ENCODE assay signal across 9 cellular contexts in the genomic region with DNA sequence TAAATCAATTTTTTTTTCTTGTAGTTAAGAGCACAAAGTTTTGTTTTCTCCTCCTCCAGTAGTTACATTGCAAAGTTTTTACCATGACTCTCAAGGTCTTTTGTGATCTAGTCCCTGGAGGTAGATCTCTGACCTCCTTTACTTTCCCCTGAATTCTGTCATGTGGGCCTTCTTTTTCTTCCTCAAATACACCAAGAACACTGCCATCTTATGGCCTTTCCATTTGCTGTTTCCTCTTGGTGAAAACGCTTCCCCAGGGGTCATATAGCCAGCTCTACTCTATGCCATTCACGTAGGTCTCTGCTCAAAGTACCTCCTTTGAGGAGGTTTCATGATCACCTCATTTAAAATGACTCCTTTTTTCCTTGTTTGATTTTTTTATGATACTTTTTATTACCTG. TPM values are rescaled to one million over a fixed set of nuclear protein-coding genes. Genes with fewer than 3 reads are reported as not detected.
DNase-seq lines count a peak whose midpoint lies in the region; ATAC-seq and TF ChIP-seq lines count a peak whose summit lies in the region.
"Had no signal": no experiment of that assay in that cellular context is flagged by ENCODE, and none has a peak within 500 bp of the region (broad histone marks: within the 10 kb centered on the region; RNA-seq: fewer than 3 reads in every experiment).

No MANE protein-coding gene starts in this region.

- H3K27me3 ChIP-seq in BE2C = no peaks in the 10 kb centered on the region
- no peaks in the 10 kb centered on the region for H3K27me3 ChIP-seq in foreskin keratinocyte

- peak overlapping the region; percentile 57 for H3K27ac Mint-ChIP-seq in T-helper 17 cell

- H3K4me3 Mint-ChIP-seq in T-helper 17 cell = no peak overlapping the region

- no peak for DNase-seq in BE2C
- DNase-seq in ELR (ENCODE audit: low read depth) = peak; percentile 29
- no peak for DNase-seq in T-helper 17 cell
- DNase-seq in foreskin keratinocyte = no peak
- no peak for DNase-seq in activated gamma-delta T cell (lab: John Stamatoyannopoulos, UW)
- DNase-seq: cortex of kidney had no signal

- no peaks in the 10 kb centered on the region for H3K9me3 ChIP-seq in BE2C
- no peaks in the 10 kb centered on the region for H3K9me3 ChIP-seq in T-helper 17 cell (ENCODE audit: control insufficient read depth, low read length, poor library complexity, severe bottlenecking)

- H3K27ac ChIP-seq in foreskin keratinocyte = no peak overlapping the region

- H3K4me1 ChIP-seq in BE2C (peaks cover 2% of the 10 kb centered on the region; the same call in 1 of the 2 replicates), foreskin keratinocyte (peaks cover 4% of the 10 kb centered on the region)

- H3K36me3 Mint-ChIP-seq in T-helper 17 cell (ENCODE audit: low read depth) = peaks cover 8% of the 10 kb centered on the region

- no peak for ATAC-seq in T-helper 17 cell
- ATAC-seq in foreskin keratinocyte = no peak
- ATAC-seq in HG03565 (IDR thresholded peaks at IDR 0.05; ENCODE audit: unreplicated experiment) = no peak
- ATAC-seq in HG02678 (IDR thresholded peaks at IDR 0.05; ENCODE audit: unreplicated experiment) = no peak
- ATAC-seq in HG02610 (IDR thresholded peaks at IDR 0.05; ENCODE audit: unreplicated experiment) = no peak

- peaks cover 30% of the 10 kb centered on the region for H3K4me1 Mint-ChIP-seq in T-helper 17 cell

- peaks cover 46% of the 10 kb centered on the region for H3K36me3 ChIP-seq in BE2C

- H3K4me3 ChIP-seq in BE2C (ENCODE audit: low read depth, low read length) = no peak overlapping the region

- TF ChIP-seq CTCF in BE2C (IDR thresholded peaks at IDR 0.05; ENCODE audit: low read depth, low read length) (peak; percentile 47), foreskin keratinocyte (conservative IDR thresholded peaks at IDR 0.05) (peak; percentile 31)

- no peaks in the 10 kb centered on the region for H3K27me3 Mint-ChIP-seq in T-helper 17 cell

RNA-seq across cellular contexts. Expression of gene DDX20, which starts 2.7 kb away (rescaled TPM):
- polyA plus RNA-seq in BE2C (2012; ENCODE audit: insufficient read depth, insufficient read length, low read depth) = 23.7 TPM
- total RNA-seq in T-helper 17 cell (10 to 100 TPM; 20.6 to 24.7 TPM), foreskin keratinocyte (17.2 and 19.0 TPM in 2 replicates)
- 6.8 and 8.2 TPM in 2 replicates for polyA plus RNA-seq in foreskin keratinocyte

RNA-seq across cellular contexts. Expression of gene INKA2, which starts 19.2 kb away (rescaled TPM):
- polyA plus RNA-seq in BE2C (2012; ENCODE audit: insufficient read depth, insufficient read length, low read depth) = 3.4 TPM
- total RNA-seq in T-helper 17 cell (1 to 10 TPM; 1.5 to 9.0 TPM), foreskin keratinocyte (2.9 and 3.2 TPM in 2 replicates)
- polyA plus RNA-seq in foreskin keratinocyte = 2.0 and 2.4 TPM in 2 replicates
